1 cellular context compared by ENCODE assay signal in the genomic region with DNA sequence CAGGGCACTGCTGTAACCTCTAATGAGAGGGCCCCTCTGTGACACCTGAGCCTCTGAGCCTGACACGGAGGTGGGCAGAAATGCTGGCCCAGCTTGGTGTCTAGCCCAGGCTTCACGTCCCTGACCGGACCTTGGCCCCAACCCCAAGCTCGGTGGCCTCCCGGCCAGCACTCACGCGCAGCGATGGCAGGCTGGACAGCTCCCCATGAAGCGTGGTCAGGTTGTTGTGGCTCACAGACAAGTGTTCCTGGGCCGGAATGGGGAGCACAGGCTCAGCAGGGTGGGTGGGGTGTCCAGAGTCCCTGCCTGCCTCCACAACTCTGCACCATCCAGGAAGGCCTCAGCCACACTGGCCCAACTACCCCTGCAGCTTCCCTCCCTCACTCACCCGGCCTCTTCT.
TF ChIP-seq lines count a peak whose summit lies in the region.

No MANE protein-coding gene starts in this region.

TF ChIP-seq in WTC11, 78 proteins besides CTCF, POLR2A, EP300 and RAD21 (continued from another document):
- TF ChIP-seq, protein P1, sequence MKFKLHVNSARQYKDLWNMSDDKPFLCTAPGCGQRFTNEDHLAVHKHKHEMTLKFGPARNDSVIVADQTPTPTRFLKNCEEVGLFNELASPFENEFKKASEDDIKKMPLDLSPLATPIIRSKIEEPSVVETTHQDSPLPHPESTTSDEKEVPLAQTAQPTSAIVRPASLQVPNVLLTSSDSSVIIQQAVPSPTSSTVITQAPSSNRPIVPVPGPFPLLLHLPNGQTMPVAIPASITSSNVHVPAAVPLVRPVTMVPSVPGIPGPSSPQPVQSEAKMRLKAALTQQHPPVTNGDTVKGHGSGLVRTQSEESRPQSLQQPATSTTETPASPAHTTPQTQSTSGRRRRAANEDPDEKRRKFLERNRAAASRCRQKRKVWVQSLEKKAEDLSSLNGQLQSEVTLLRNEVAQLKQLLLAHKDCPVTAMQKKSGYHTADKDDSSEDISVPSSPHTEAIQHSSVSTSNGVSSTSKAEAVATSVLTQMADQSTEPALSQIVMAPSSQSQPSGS (CRISPR knock-in tag; IDR thresholded peaks at IDR 0.05; ENCODE audit: borderline replicate concordance, low read depth) = no peak
